ENCODE assay signal across 16 cellular contexts in the genomic region with DNA sequence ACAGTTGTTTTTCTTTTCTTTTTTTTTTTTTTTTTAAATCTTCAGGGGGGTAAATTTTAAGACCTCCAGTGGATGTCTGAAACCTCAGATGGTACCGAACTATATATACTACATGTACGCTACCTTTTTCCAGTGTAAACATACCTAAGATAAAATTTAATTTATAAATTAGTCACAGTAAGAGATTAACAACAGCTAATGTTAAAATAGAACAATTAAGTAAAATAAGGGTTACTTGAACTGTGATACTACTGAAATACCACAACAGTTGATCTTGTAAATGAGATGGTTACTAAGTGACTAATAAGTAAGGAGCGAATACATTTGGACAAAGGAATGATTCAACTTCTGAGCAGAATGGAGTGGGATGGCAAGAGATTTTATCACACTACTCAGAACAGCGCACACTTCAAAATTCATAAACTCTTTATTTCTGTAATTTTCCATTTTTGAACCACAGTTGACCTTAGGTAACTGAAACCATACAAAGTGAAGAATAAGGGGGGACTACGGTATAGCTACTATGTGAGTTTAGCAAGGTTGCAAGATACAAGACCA.
DNase-seq lines count a peak whose midpoint lies in the region; TF ChIP-seq lines count a peak whose summit lies in the region.
"Had no signal": no experiment of that assay in that cellular context is flagged by ENCODE, and none has a peak within 500 bp of the region (broad histone marks: within the 10 kb centered on the region; RNA-seq: fewer than 3 reads in every experiment).

No MANE protein-coding gene starts in this region.

- H3K18ac ChIP-seq in mesenchymal stem cell (ENCODE audit: low read depth in 1 of 2, low read length in 2 of 2) = no peak overlapping the region

- DNase-seq in BJ (ENCODE audit: low read depth) (peak; percentile 75), NCI-H226 (peak; percentile 84), dedifferentiated amniotic fluid mesenchymal stem cell (ENCODE audit: extremely low spot score) (peak; percentile 79), mesenchymal stem cell (peak; percentile 38), A673 (ENCODE audit: low spot score) (no peak), H4 (ENCODE audit: low spot score) (no peak), SJCRH30 (no peak), GM10266 (ENCODE audit: extremely low spot score) (no peak)
- DNase-seq: activated CD8-positive, alpha-beta memory T cell treated with anti-CD3 and anti-CD28 coated beads for 24 hours; activated gamma-delta T cell treated with Interleukin-2 at 50 U/mL for 16 hours; central memory CD4-positive, alpha-beta T cell; GOT3; Kasumi-1; NCI-H187 treated with DMSO at 0.1 percent for 48 hours; stimulated activated CD4-positive, alpha-beta T cell treated with anti-CD3 and anti-CD28 coated beads, Interleukin-4, amount 100 ng/mL, for 1 hour had no signal

- no peaks in the 10 kb centered on the region for H3K79me1 ChIP-seq in mesenchymal stem cell (replicated peaks; ENCODE audit: low read length, poor library complexity, severe bottlenecking)

- H3K27ac ChIP-seq in mesenchymal stem cell (ENCODE audit: low read length, poor library complexity, severe bottlenecking) (peak overlapping the region; percentile 38), A673 (ENCODE audit: low read depth, low read length, poor library complexity, severe bottlenecking) (no peak overlapping the region), SJCRH30 (no peak overlapping the region)
- H3K27ac ChIP-seq: BLaER1 treated with 17β-estradiol and CSF1 and Interleukin-3, amounts not matched to agents 10 nM and 100 nM had no signal

- no peak overlapping the region for H2AFZ ChIP-seq in mesenchymal stem cell (ENCODE audit: low read depth, low read length)

- no peak for TF ChIP-seq CTCF in BJ (IDR thresholded peaks at IDR 0.05; ENCODE audit: insufficient read depth, low read depth, low read length)
- no peak for TF ChIP-seq CTCF in A673 (conservative IDR thresholded peaks at IDR 0.05; ENCODE audit: low read depth, low read length)
- TF ChIP-seq CTCF in GM10266 (IDR thresholded peaks at IDR 0.05; ENCODE audit: control insufficient read depth, insufficient read depth, low read depth, missing control alignments) = no peak

- WGBS in mesenchymal stem cell = 17% methylated on average over 1 of the region's 5 CpGs

- no TSS peak for BruUV-seq in A673 (replicated peaks; lab: Mats Ljungman, UMichigan)

- no peak overlapping the region for H4K8ac ChIP-seq in mesenchymal stem cell (ENCODE audit: low read length)

- H3K14ac ChIP-seq in mesenchymal stem cell (ENCODE audit: low read length in 2 of 2) = no peak overlapping the region

- CTCF ChIA-PET in BJ (lab: Yijun Ruan, JAX) (no interaction called here), A673 (lab: Charles Lee) (no interaction called here)

- H3K4me2 ChIP-seq in mesenchymal stem cell (ENCODE audit: low read length, poor library complexity, severe bottlenecking) = no peak overlapping the region
- H3K4me2 ChIP-seq: BLaER1 treated with 17β-estradiol and CSF1 and Interleukin-3, amounts not matched to agents 10 nM and 100 nM had no signal

- no peak overlapping the region for H2AK5ac ChIP-seq in mesenchymal stem cell (ENCODE audit: low read length, severe bottlenecking)

- H3K4ac ChIP-seq in mesenchymal stem cell (ENCODE audit: low read depth in 1 of 2, low read length in 2 of 2) = no peak overlapping the region

- H3K27me3 ChIP-seq in BJ (ENCODE audit: control insufficient read depth, insufficient read depth, low read length) (no peaks in the 10 kb centered on the region), mesenchymal stem cell (ENCODE audit: control insufficient read depth in 1 of 2, insufficient read depth in 1 of 2, low read length in 2 of 2) (no peaks in the 10 kb centered on the region), A673 (replicated peaks; ENCODE audit: insufficient read depth, low read depth, low read length, poor library complexity) (no peaks in the 10 kb centered on the region), SJCRH30 (no peaks in the 10 kb centered on the region)
- H3K27me3 ChIP-seq: BLaER1 treated with 17β-estradiol and CSF1 and Interleukin-3, amounts not matched to agents 10 nM and 100 nM had no signal

- no peak overlapping the region for H4K91ac ChIP-seq in mesenchymal stem cell (ENCODE audit: low read length)

- H3K9ac ChIP-seq in mesenchymal stem cell (ENCODE audit: low read length) = peak overlapping the region; percentile 56
- H3K9ac ChIP-seq: BLaER1 treated with 17β-estradiol and CSF1 and Interleukin-3, amounts not matched to agents 10 nM and 100 nM had no signal

- H3K4me1 ChIP-seq in mesenchymal stem cell (ENCODE audit: control insufficient read depth, insufficient read depth, low read depth, low read length) = no peaks in the 10 kb centered on the region
- no peaks in the 10 kb centered on the region for H3K4me1 ChIP-seq in A673 (ENCODE audit: insufficient read depth, low read length, poor library complexity, severe bottlenecking)
- H3K4me1 ChIP-seq in SJCRH30 = peaks cover 5% of the 10 kb centered on the region
- H3K4me1 ChIP-seq: BLaER1 treated with 17β-estradiol and CSF1 and Interleukin-3, amounts not matched to agents 10 nM and 100 nM had no signal

- H2BK5ac ChIP-seq in mesenchymal stem cell (ENCODE audit: low read depth, low read length, poor library complexity, severe bottlenecking) = no peak overlapping the region

- H3K9me3 ChIP-seq in mesenchymal stem cell (ENCODE audit: control insufficient read depth, low read length) (no peaks in the 10 kb centered on the region), A673 (ENCODE audit: low read depth, low read length, poor library complexity, severe bottlenecking) (no peaks in the 10 kb centered on the region), SJCRH30 (replicated peaks) (peaks cover 10% of the 10 kb centered on the region; the same call in 1 of the 2 replicates)

- intact Hi-C loops in A673 (cut with micrococcal nuclease; ENCODE audit: unreplicated experiment) = no loop called here

- H3K4me3 ChIP-seq in BJ (ENCODE audit: low read depth, low read length) (no peak overlapping the region), mesenchymal stem cell (ENCODE audit: insufficient read depth in 1 of 2, low read depth in 1 of 2, low read length in 2 of 2) (no peak overlapping the region), A673 (ENCODE audit: low read depth, low read length, poor library complexity, severe bottlenecking) (no peak overlapping the region), SJCRH30 (no peak overlapping the region)
- H3K4me3 ChIP-seq: BLaER1 treated with 17β-estradiol and CSF1 and Interleukin-3, amounts not matched to agents 10 nM and 100 nM had no signal

- no peak overlapping the region for H2BK15ac ChIP-seq in mesenchymal stem cell (ENCODE audit: low read depth, poor library complexity, severe bottlenecking)

- H2BK120ac ChIP-seq in mesenchymal stem cell (ENCODE audit: low read depth, low read length) = no peak overlapping the region

- H3K23ac ChIP-seq in mesenchymal stem cell (ENCODE audit: low read length in 2 of 2) = no peak overlapping the region

- H2BK12ac ChIP-seq in mesenchymal stem cell (ENCODE audit: low read length in 2 of 2) = no peak overlapping the region

- POLR2A ChIA-PET in BJ (lab: Charles Lee) = no interaction called here
- POLR2A ChIA-PET in A673 (lab: Charles Lee; ENCODE audit: low non-redundant PET) = no interaction called here

- H3K36me3 ChIP-seq in BJ (ENCODE audit: control insufficient read depth, insufficient read depth, low read length) (no peaks in the 10 kb centered on the region), mesenchymal stem cell (ENCODE audit: control insufficient read depth in 1 of 2, insufficient read depth in 2 of 2, low read depth in 1 of 2, low read length in 2 of 2) (no peaks in the 10 kb centered on the region), A673 (ENCODE audit: insufficient read depth, low read length, poor library complexity, severe bottlenecking) (no peaks in the 10 kb centered on the region), SJCRH30 (no peaks in the 10 kb centered on the region)
- H3K36me3 ChIP-seq: BLaER1 treated with 17β-estradiol and CSF1 and Interleukin-3, amounts not matched to agents 10 nM and 100 nM had no signal

Comparison
In these comparisons a context has a peak if more than half of its experiments do, and no peak if none do; other contexts are left out.
1. DNase-seq: peak in BJ (single experiment), NCI-H226 (single experiment), dedifferentiated amniotic fluid mesenchymal stem cell (single experiment) and mesenchymal stem cell (single experiment); none in A673 (single experiment), H4 (single experiment), SJCRH30 (0 of 2) and GM10266 (single experiment).